ENCODE assay signal across 8 cellular contexts in genomic region chr9:137004285-137004684, GRCh38. TPM values are rescaled to one million over a fixed set of nuclear protein-coding genes. Genes with fewer than 3 reads are reported as not detected.
A peak's percentile ranks its signal among the peaks of the same experiment; 100 is the strongest.
DNase-seq lines count a peak whose midpoint lies in the region; ATAC-seq, FAIRE-seq and TF ChIP-seq lines count a peak whose summit lies in the region.
"Not testable (repeated sequence)": the region's sequence is repeated elsewhere in the genome, so short reads cannot be mapped to it uniquely, and the experiment has no call there.
"Had no signal": no experiment of that assay in that cellular context is flagged by ENCODE, and none has a peak within 500 bp of the region (broad histone marks: within the 10 kb centered on the region; RNA-seq: fewer than 3 reads in every experiment).

No MANE protein-coding gene starts in this region.

- not testable (repeated sequence) for H3K4me2 ChIP-seq in H1 (ENCODE audit: insufficient read depth in 1 of 2, low read depth in 2 of 2, low read length in 2 of 2)

- not testable (repeated sequence) for FAIRE-seq in H1 (lab: Jason Lieb, UNC)

- CTCF ChIA-PET in Calu3 (lab: Charles Lee): not testable (repeated sequence)
- CTCF ChIA-PET in WTC11 (lab: Charles Lee): interaction anchor here (0.7 to 3.7 kb wide), 7 partner anchors 10 to 56 kb away, joined by 3 to 23 read pairs (median 6); partner anchors contain the start of gene PAXX
- CTCF ChIA-PET in H1 (lab: Charles Lee; ENCODE audit: partially characterized antibody): interaction anchor here (0.7 to 3.5 kb wide), 12 partner anchors 11 to 200 kb away, joined by 3 to 19 read pairs (median 4); no protein-coding TSS in a partner anchor

- TF ChIP-seq EP300 in Ishikawa (IDR thresholded peaks at IDR 0.05; ENCODE audit: borderline replicate concordance); H1 (IDR thresholded peaks at IDR 0.05; ENCODE audit: borderline replicate concordance in 1 of 2, low read depth in 2 of 2, low read length in 2 of 2): not testable (repeated sequence)

- DNase-seq in Calu3 (peak; percentile 22), WTC11 (ENCODE audit: low spot score) (peak; percentile 59), H1 (ENCODE audit: low read depth in 1 of 2, low spot score in 2 of 2) (peak in 1 of 2 experiments; percentile 75), thyroid gland (peak; percentile 67 to 72)

- H2BK20ac ChIP-seq in H1 (ENCODE audit: low read length): not testable (repeated sequence)

- not testable (repeated sequence) for H3K23me2 ChIP-seq in H1 (ENCODE audit: low read depth, low read length)

- not testable (repeated sequence) for H2BK15ac ChIP-seq in H1 (ENCODE audit: low read length)

- H3K4ac ChIP-seq in H1 (replicated peaks; ENCODE audit: insufficient read length, low read depth, low read length): not testable (repeated sequence)

- H4K8ac ChIP-seq in H1 (ENCODE audit: extremely low read depth, insufficient read depth, low read length): not testable (repeated sequence)

- intact Hi-C loops in Calu3 (cut with micrococcal nuclease; ENCODE audit: unreplicated experiment); thyroid gland (cut with DNase I): not testable (repeated sequence)

- H3K27me3 Mint-ChIP-seq in Calu3 (ENCODE audit: unreplicated experiment); WTC11 (ENCODE audit: low read depth): not testable (repeated sequence)

- BruUV-seq in Calu3 (replicated peaks; lab: Mats Ljungman, UMichigan): not testable (repeated sequence)

- not testable (repeated sequence) for H2BK12ac ChIP-seq in H1 (ENCODE audit: low read depth, low read length)

- H2BK120ac ChIP-seq in H1 (replicated peaks; ENCODE audit: low read depth, low read length): not testable (repeated sequence)

- not testable (repeated sequence) for H3K18ac ChIP-seq in H1 (ENCODE audit: extremely low read depth, low read length)

- H3K4me3 Mint-ChIP-seq in Calu3 (ENCODE audit: low read depth, unreplicated experiment); WTC11: not testable (repeated sequence)

- H4K5ac ChIP-seq in H1 (ENCODE audit: insufficient read length, low read depth, low read length): not testable (repeated sequence)

- 53% methylated on average over 17 of the region's 17 CpGs; no CpG with 5 or more reads in 1 of the 2 experiments for WGBS in H1 (ENCODE audit: extremely low coverage in 1 of 2, insufficient coverage in 1 of 2, insufficient read length in 1 of 2, insufficient replicate concordance in 2 of 2, low coverage in 1 of 2, low lambda C conversion rate in 2 of 2, missing lambda C conversion rate in 1 of 2), 2 experiments
- WGBS in liver: 42% methylated on average over 17 of the region's 17 CpGs
- 25 to 42% methylated on average over 15 to 17 of the region's 17 CpGs for WGBS in thyroid gland, 2 donors

- H3K79me2 ChIP-seq in H1 (ENCODE audit: control insufficient read depth in 1 of 2, insufficient read depth in 2 of 2, low read length in 2 of 2): not testable (repeated sequence)

- not testable (repeated sequence) for H3K27me3 ChIP-seq in H1 (replicated peaks in 1 of 4; ENCODE audit: control insufficient read depth in 3 of 4, extremely low read depth in 1 of 4, insufficient read depth in 3 of 4, low read length in 3 of 4); liver (ENCODE audit: control insufficient read depth in 4 of 4, insufficient read depth in 4 of 4, low read length in 3 of 4); thyroid gland

- H3K14ac ChIP-seq in H1 (ENCODE audit: insufficient read length): not testable (repeated sequence)

- H3K4me3 ChIP-seq in H1 (ENCODE audit: extremely low read depth in 1 of 4, insufficient read depth in 2 of 4, low read depth in 3 of 4, low read length in 4 of 4); liver (ENCODE audit: low read depth in 1 of 3, low read length in 3 of 3); thyroid gland (replicated peaks in 1 of 3): not testable (repeated sequence)

- H3K9me3 ChIP-seq in H1 (ENCODE audit: insufficient read depth in 2 of 2, low read depth in 1 of 2, low read length in 1 of 2): peaks cover 0 to 10% of the 10 kb centered on the region in 2 experiments; a peak in 1 of 4 replicates
- not testable (repeated sequence) for H3K9me3 ChIP-seq in liver (ENCODE audit: control insufficient read depth in 4 of 4, low read length in 3 of 4); thyroid gland

- not testable (repeated sequence) for H3K4me1 Mint-ChIP-seq in Calu3 (ENCODE audit: low read depth, unreplicated experiment); WTC11

- not testable (repeated sequence) for H3K79me1 ChIP-seq in H1 (ENCODE audit: low read depth, low read length)

- H3K27ac Mint-ChIP-seq in Calu3 (ENCODE audit: unreplicated experiment); WTC11: not testable (repeated sequence)

- not testable (repeated sequence) for H4K20me1 ChIP-seq in H1 (replicated peaks in 1 of 2; ENCODE audit: control insufficient read depth in 1 of 2, insufficient read depth in 2 of 2, low read length in 2 of 2)

- H3K4me1 ChIP-seq in H1 (replicated peaks in 1 of 4; ENCODE audit: control insufficient read depth in 3 of 4, insufficient read depth in 4 of 4, low read length in 3 of 4); liver (ENCODE audit: control insufficient read depth in 4 of 4, insufficient read depth in 4 of 4, low read length in 3 of 4): not testable (repeated sequence)
- H3K4me1 ChIP-seq in thyroid gland: peaks cover 30 to 33% of the 10 kb centered on the region in 2 donors

- H2BK5ac ChIP-seq in H1 (ENCODE audit: low read depth, low read length): not testable (repeated sequence)

- H3K56ac ChIP-seq in H1 (replicated peaks; ENCODE audit: insufficient read length, low read depth, low read length): not testable (repeated sequence)

- POLR2A ChIA-PET in WTC11 (lab: Charles Lee); H1 (lab: Charles Lee; ENCODE audit: partially characterized antibody): not testable (repeated sequence)

- TF ChIP-seq POLR2A in H1 (IDR thresholded peaks at IDR 0.05; ENCODE audit: control extremely low read depth in 1 of 2, low read depth in 2 of 2, low read length in 2 of 2); thyroid gland (IDR thresholded peaks at IDR 0.05): not testable (repeated sequence)

- H3K27ac ChIP-seq in H1 (ENCODE audit: low read depth, low read length); liver (ENCODE audit: low read depth in 1 of 2, low read length in 2 of 2); thyroid gland: not testable (repeated sequence)

- not testable (repeated sequence) for H2AK5ac ChIP-seq in H1 (ENCODE audit: low read depth, low read length)

- H3K23ac ChIP-seq in H1 (ENCODE audit: insufficient read length): not testable (repeated sequence)

- H3K36me3 ChIP-seq in H1 (ENCODE audit: control insufficient read depth in 2 of 4, insufficient read depth in 4 of 4, low read length in 3 of 4); liver (ENCODE audit: control insufficient read depth in 4 of 4, insufficient read depth in 3 of 4, low read depth in 1 of 4, low read length in 3 of 4); thyroid gland: not testable (repeated sequence)

- TF ChIP-seq RAD21 in Ishikawa (IDR thresholded peaks at IDR 0.05; ENCODE audit: low read depth) (peak; percentile 45), H1 (IDR thresholded peaks at IDR 0.05 in 1 of 2, conservative IDR thresholded peaks at IDR 0.05 in 1 of 2; ENCODE audit: low read depth in 2 of 2, low read length in 2 of 2) (peak; percentile 24 to 26; a peak in 2 of 4 replicates)
- not testable (repeated sequence) for TF ChIP-seq RAD21 in liver (IDR thresholded peaks at IDR 0.05)

- not testable (repeated sequence) for TF ChIP-seq CTCF in Calu3 (IDR thresholded peaks at IDR 0.05; ENCODE audit: unreplicated experiment)
- TF ChIP-seq CTCF in WTC11 (IDR thresholded peaks at IDR 0.05): peak; percentile 41
- peak in 2 of 3 experiments; percentile 26 to 30; a peak in 2 of 4 replicates for TF ChIP-seq CTCF in H1 (IDR thresholded peaks at IDR 0.05; ENCODE audit: control extremely low read depth in 1 of 3, insufficient read depth in 1 of 3, low read depth in 1 of 3, low read length in 3 of 3)
- peak; percentile 20 for TF ChIP-seq CTCF in liver (IDR thresholded peaks at IDR 0.05; ENCODE audit: low read depth, low read length, missing input control)
- TF ChIP-seq CTCF in thyroid gland (IDR thresholded peaks at IDR 0.05): peak in 5 of 6 experiments; percentile 26 to 69 (median 57)

- H3K9me3 Mint-ChIP-seq in Calu3 (ENCODE audit: low read depth, unreplicated experiment); WTC11: not testable (repeated sequence)

- H4K91ac ChIP-seq in H1 (replicated peaks; ENCODE audit: insufficient read length, low read length): not testable (repeated sequence)

- H3K36me3 Mint-ChIP-seq in Calu3 (ENCODE audit: insufficient read depth, unreplicated experiment); WTC11: not testable (repeated sequence)

- H2AFZ ChIP-seq in H1 (ENCODE audit: low read length): not testable (repeated sequence)

- not testable (repeated sequence) for H3K9ac ChIP-seq in H1 (replicated peaks in 1 of 4; ENCODE audit: extremely low read depth in 1 of 4, low read depth in 3 of 4, low read length in 3 of 4); liver (ENCODE audit: low read depth in 1 of 2, low read length in 2 of 2)

- not testable (repeated sequence) for ATAC-seq in WTC11

RNA-seq across cellular contexts. Expression of gene CLIC3, which starts 7.9 kb away (rescaled TPM):
- total RNA-seq in Calu3 (2022) (0.35 and 0.91 TPM in 2 replicates), WTC11 (2021) (0.31 to 0.41 TPM in 2 of 3 replicates, not detected in the other), liver (under 1 TPM; 0.33 to 0.42 TPM), thyroid gland (100 to 1,000 TPM in 3 of 4 donors, 10 to 100 TPM in 1; 97.7 to 301 (median 268) TPM)
- not detected in 2 replicates for total RNA-seq in H1 (2021; fragmentation: NEBNext Ultra II Directional; extraction: Animal tissue kit (Norgen Biotek cat#: 25700))
- polyA plus RNA-seq in H1 (2011; rRNA removed) (0.12 and 0.33 TPM in 2 replicates), liver (under 1 TPM; 0.38 to 0.83 TPM)
- 0.18 TPM for polyA plus RNA-seq in H1 (2011; cell fraction: cytosol; rRNA removed)
- polyA plus RNA-seq in H1 (2011; cell fraction: nucleus; rRNA removed): 0.17 TPM
- not detected in 4 replicates for polyA plus RNA-seq in H1 (2012, experiment 1 of 2)
- polyA plus RNA-seq in H1 (2012, experiment 2 of 2): 0.26 TPM
- 0.20 TPM for polyA plus RNA-seq in H1 (2013, experiment 1 of 2)
- polyA plus RNA-seq in H1 (2013, experiment 2 of 2): 0.29 TPM
- polyA minus RNA-seq in H1 (2011; rRNA and poly(A)+ RNA removed): not detected in 2 replicates
- not detected for polyA minus RNA-seq in H1 (2011; cell fraction: cytosol; rRNA and poly(A)+ RNA removed)
- polyA minus RNA-seq in H1 (2011; cell fraction: nucleus; rRNA and poly(A)+ RNA removed): 1.2 TPM

RNA-seq across cellular contexts. Expression of gene PAXX, which starts 12.1 kb away (rescaled TPM):
- 38.3 and 43.7 TPM in 2 replicates for total RNA-seq in Calu3 (2022)
- total RNA-seq in WTC11 (2021): 44.1 to 45.3 TPM (median 44.6 TPM) in 3 replicates
- total RNA-seq in H1 (2021; fragmentation: NEBNext Ultra II Directional; extraction: Animal tissue kit (Norgen Biotek cat#: 25700)): 40.8 and 43.4 TPM in 2 replicates
- 45.9 and 56.8 TPM in 2 replicates for polyA plus RNA-seq in H1 (2011; rRNA removed)
- 44.8 TPM for polyA plus RNA-seq in H1 (2011; cell fraction: cytosol; rRNA removed)
- polyA plus RNA-seq in H1 (2011; cell fraction: nucleus; rRNA removed): 87.4 TPM
- 16.8 to 35.4 TPM (median 32.7 TPM) in 4 replicates for polyA plus RNA-seq in H1 (2012, experiment 1 of 2)
- polyA plus RNA-seq in H1 (2012, experiment 2 of 2): 35.7 TPM
- polyA plus RNA-seq in H1 (2013, experiment 1 of 2): 42.4 TPM
- 42.4 TPM for polyA plus RNA-seq in H1 (2013, experiment 2 of 2)
- polyA minus RNA-seq in H1 (2011; rRNA and poly(A)+ RNA removed): 1.9 and 2.3 TPM in 2 replicates
- polyA minus RNA-seq in H1 (2011; cell fraction: cytosol; rRNA and poly(A)+ RNA removed): 9.8 TPM
- 24.2 TPM for polyA minus RNA-seq in H1 (2011; cell fraction: nucleus; rRNA and poly(A)+ RNA removed)
- 1 to 10 TPM; 7.3 to 9.0 TPM for total RNA-seq in liver
- polyA plus RNA-seq in liver: 10 to 100 TPM; 29.4 to 34.1 TPM
- 100 to 1,000 TPM in 1 of 4 donors, 10 to 100 TPM in 3; 29.8 to 109 (median 50.7) TPM for total RNA-seq in thyroid gland

RNA-seq across cellular contexts. Expression of gene LCNL1, which starts 21.5 kb away (rescaled TPM):
- total RNA-seq in Calu3 (2022): 0.22 TPM in 1 of 2 replicates, not detected in the other
- 0.27 to 0.50 TPM (median 0.34 TPM) in 3 replicates for total RNA-seq in WTC11 (2021)
- 0.15 TPM in 1 of 2 replicates, not detected in the other for total RNA-seq in H1 (2021; fragmentation: NEBNext Ultra II Directional; extraction: Animal tissue kit (Norgen Biotek cat#: 25700))
- polyA plus RNA-seq in H1 (2011; rRNA removed): 0.11 and 0.35 TPM in 2 replicates
- polyA plus RNA-seq in H1 (2011; cell fraction: cytosol; rRNA removed): 0.21 TPM
- polyA plus RNA-seq in H1 (2011; cell fraction: nucleus; rRNA removed): 1.5 TPM
- polyA plus RNA-seq in H1 (2012, experiment 1 of 2): 0.07 TPM in 1 of 4 replicates, not detected in the others
- 0.13 TPM for polyA plus RNA-seq in H1 (2012, experiment 2 of 2)
- polyA plus RNA-seq in H1 (2013, experiment 1 of 2): 0.18 TPM
- polyA plus RNA-seq in H1 (2013, experiment 2 of 2): 0.06 TPM
- polyA minus RNA-seq in H1 (2011; rRNA and poly(A)+ RNA removed): 0.25 TPM in 1 of 2 replicates, not detected in the other
- not detected for polyA minus RNA-seq in H1 (2011; cell fraction: cytosol; rRNA and poly(A)+ RNA removed)
- polyA minus RNA-seq in H1 (2011; cell fraction: nucleus; rRNA and poly(A)+ RNA removed): 1.00 TPM
- total RNA-seq in liver: under 1 TPM in 1 of 2 donors, not detected in 1; 0.08 TPM
- under 1 TPM in 1 of 2 donors, not detected in 1; 0.01 TPM for polyA plus RNA-seq in liver
- under 1 TPM in 1 of 4 donors, not detected in 3; 0.54 TPM for total RNA-seq in thyroid gland
- total RNA-seq: CD4-positive, CD25-positive, alpha-beta regulatory T cell; SJCRH30 had no signal
- polyA plus RNA-seq: CD4-positive, CD25-positive, alpha-beta regulatory T cell had no signal

RNA-seq across cellular contexts. Expression of gene ABCA2, which starts 23.8 kb away (rescaled TPM):
- total RNA-seq in Calu3 (2022): 47.6 and 50.7 TPM in 2 replicates
- 19.2 to 28.3 TPM (median 25.9 TPM) in 3 replicates for total RNA-seq in WTC11 (2021)
- 12.5 and 15.2 TPM in 2 replicates for total RNA-seq in H1 (2021; fragmentation: NEBNext Ultra II Directional; extraction: Animal tissue kit (Norgen Biotek cat#: 25700))
- polyA plus RNA-seq in H1 (2011; rRNA removed): 14.3 and 21.9 TPM in 2 replicates
- polyA plus RNA-seq in H1 (2011; cell fraction: cytosol; rRNA removed): 14.6 TPM
- 99.2 TPM for polyA plus RNA-seq in H1 (2011; cell fraction: nucleus; rRNA removed)
- 8.5 to 19.3 TPM (median 15.7 TPM) in 4 replicates for polyA plus RNA-seq in H1 (2012, experiment 1 of 2)
- polyA plus RNA-seq in H1 (2012, experiment 2 of 2): 6.9 TPM
- 18.5 TPM for polyA plus RNA-seq in H1 (2013, experiment 1 of 2)
- polyA plus RNA-seq in H1 (2013, experiment 2 of 2): 14.9 TPM
- 11.5 and 13.8 TPM in 2 replicates for polyA minus RNA-seq in H1 (2011; rRNA and poly(A)+ RNA removed)
- 15.5 TPM for polyA minus RNA-seq in H1 (2011; cell fraction: cytosol; rRNA and poly(A)+ RNA removed)
- 17.1 TPM for polyA minus RNA-seq in H1 (2011; cell fraction: nucleus; rRNA and poly(A)+ RNA removed)
- 10 to 100 TPM in 1 of 2 donors, 1 to 10 TPM in 1; 2.9 to 15.2 TPM for total RNA-seq in liver
- 10 to 100 TPM in 1 of 2 donors, 1 to 10 TPM in 1; 9.5 to 15.1 TPM for polyA plus RNA-seq in liver
- total RNA-seq in thyroid gland: 10 to 100 TPM; 36.8 to 59.7 (median 50.2) TPM

RNA-seq across cellular contexts. Expression of gene PTGDS, which starts 27.0 kb away (rescaled TPM):
- total RNA-seq in Calu3 (2022): not detected in 2 replicates
- total RNA-seq in WTC11 (2021): 2.2 to 4.0 TPM (median 2.9 TPM) in 3 replicates
- 2.2 and 2.3 TPM in 2 replicates for total RNA-seq in H1 (2021; fragmentation: NEBNext Ultra II Directional; extraction: Animal tissue kit (Norgen Biotek cat#: 25700))
- 1.7 and 2.5 TPM in 2 replicates for polyA plus RNA-seq in H1 (2011; rRNA removed)
- 1.1 TPM for polyA plus RNA-seq in H1 (2011; cell fraction: cytosol; rRNA removed)
- 6.2 TPM for polyA plus RNA-seq in H1 (2011; cell fraction: nucleus; rRNA removed)
- polyA plus RNA-seq in H1 (2012, experiment 1 of 2): 0.66 to 1.3 TPM (median 0.98 TPM) in 4 replicates
- 1.4 TPM for polyA plus RNA-seq in H1 (2012, experiment 2 of 2)
- polyA plus RNA-seq in H1 (2013, experiment 1 of 2): 1.4 TPM
- polyA plus RNA-seq in H1 (2013, experiment 2 of 2): 2.0 TPM
- polyA minus RNA-seq in H1 (2011; rRNA and poly(A)+ RNA removed): 0.54 TPM in 1 of 2 replicates, not detected in the other
- not detected for polyA minus RNA-seq in H1 (2011; cell fraction: cytosol; rRNA and poly(A)+ RNA removed)
- 1.9 TPM for polyA minus RNA-seq in H1 (2011; cell fraction: nucleus; rRNA and poly(A)+ RNA removed)
- total RNA-seq in liver: 1 to 10 TPM in 1 of 2 donors, under 1 TPM in 1; 0.23 to 5.4 TPM
- 10 to 100 TPM in 1 of 2 donors, 1 to 10 TPM in 1; 7.4 to 15.2 TPM for polyA plus RNA-seq in liver
- total RNA-seq in thyroid gland: 10 to 100 TPM in 3 of 4 donors, 1 to 10 TPM in 1; 5.0 to 39.5 (median 33.9) TPM
- total RNA-seq: SJCRH30 had no signal

Comparison
In these comparisons a context has a peak if more than half of its experiments do, and no peak if none do; other contexts are left out.
1. RNA of gene CLIC3, which starts 7.9 kb away (total RNA-seq): 97.7 to 301 TPM in thyroid gland; 0.33 to 0.42 TPM in liver, 0.35 to 0.91 TPM in Calu3, 0.31 to 0.41 TPM in WTC11 and not detected in H1; every median in the first group is over 10 times any median in the second.